In the genomic region with DNA sequence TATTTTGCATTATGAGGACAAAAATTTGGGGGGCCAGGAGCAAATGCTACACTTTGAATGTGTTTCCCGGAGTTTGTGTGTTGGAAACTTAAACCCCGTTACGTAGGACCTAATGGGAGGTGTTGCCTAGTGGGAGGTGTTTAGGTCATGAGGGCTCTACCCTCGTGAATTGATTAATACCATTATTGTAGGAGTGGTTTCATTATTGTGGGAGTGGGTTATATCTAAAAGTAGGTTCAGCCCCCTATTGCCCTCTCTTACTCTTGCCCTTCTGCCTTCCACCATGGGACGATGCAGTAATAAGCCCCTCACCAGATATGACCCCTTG, we compare ENCODE assay signal across 26 cellular contexts. TPM values are rescaled to one million over a fixed set of nuclear protein-coding genes. Genes with fewer than 3 reads are reported as not detected.
DNase-seq lines count a peak whose midpoint lies in the region; ATAC-seq and TF ChIP-seq lines count a peak whose summit lies in the region.
"Had no signal": no experiment of that assay in that cellular context is flagged by ENCODE, and none has a peak within 500 bp of the region (broad histone marks: within the 10 kb centered on the region; RNA-seq: fewer than 3 reads in every experiment).

No MANE protein-coding gene starts in this region.

- intact Hi-C loops in activated T-helper 2 cell treated with anti-CD3 and anti-CD28 coated beads, Interferon-gamma antibody, Interleukin-2, Interleukin-4, amounts not matched to agents 10 μg/mL and 5 μg/mL and 100 μg/mL, durations not matched to agents 14 hours and 24 hours and 36 hours (cut with micrococcal nuclease) = loop anchor here (1.0 to 2.0 kb wide), 3 partner anchors 15 to 104 kb away; partner anchors contain the start of gene UBA6

- peaks cover 51% of the 10 kb centered on the region for H3K4me1 Mint-ChIP-seq in activated naive CD4-positive, alpha-beta T cell treated with anti-CD3 and anti-CD28 coated beads, Interleukin-2, amount 50 U/mL, for 24 hours
- H3K4me1 Mint-ChIP-seq in activated T-helper 2 cell treated with anti-CD3 and anti-CD28 coated beads, Interferon-gamma antibody, Interleukin-2, Interleukin-4, amounts not matched to agents 10 μg/mL and 5 μg/mL and 100 μg/mL, durations not matched to agents 14 hours and 24 hours and 36 hours (ENCODE audit: low read depth) = peaks cover 46% of the 10 kb centered on the region

- H3K9me3 ChIP-seq in osteoblast (ENCODE audit: low read depth, low read length) = no peaks in the 10 kb centered on the region
- H3K9me3 ChIP-seq: gastrocnemius medialis, Peyer's patch, SJSA1, upper lobe of left lung had no signal

- H4K20me1 ChIP-seq in osteoblast (ENCODE audit: insufficient read depth, low read length) = no peaks in the 10 kb centered on the region

- H3K36me3 ChIP-seq in osteoblast (ENCODE audit: insufficient read depth, low read length) = peaks cover 2% of the 10 kb centered on the region

- no peaks in the 10 kb centered on the region for H3K27me3 Mint-ChIP-seq in activated naive CD4-positive, alpha-beta T cell treated with anti-CD3 and anti-CD28 coated beads, Interleukin-2, amount 50 U/mL, for 24 hours
- no peaks in the 10 kb centered on the region for H3K27me3 Mint-ChIP-seq in activated T-helper 2 cell treated with anti-CD3 and anti-CD28 coated beads, Interferon-gamma antibody, Interleukin-2, Interleukin-4, amounts not matched to agents 10 μg/mL and 5 μg/mL and 100 μg/mL, durations not matched to agents 14 hours and 24 hours and 36 hours (ENCODE audit: low read depth)
- H3K27me3 Mint-ChIP-seq: CD8-positive, alpha-beta memory T cell had no signal

- H3K27ac Mint-ChIP-seq in activated naive CD4-positive, alpha-beta T cell treated with anti-CD3 and anti-CD28 coated beads, Interleukin-2, amount 50 U/mL, for 24 hours = peak overlapping the region; percentile 75
- H3K27ac Mint-ChIP-seq in activated T-helper 2 cell treated with anti-CD3 and anti-CD28 coated beads, Interferon-gamma antibody, Interleukin-2, Interleukin-4, amounts not matched to agents 10 μg/mL and 5 μg/mL and 100 μg/mL, durations not matched to agents 14 hours and 24 hours and 36 hours = peak overlapping the region; percentile 23

- no peaks in the 10 kb centered on the region for H3K27me3 ChIP-seq in osteoblast (ENCODE audit: insufficient read depth, low read length)
- H3K27me3 ChIP-seq: dorsolateral prefrontal cortex, gastrocnemius medialis, Peyer's patch, SJSA1, upper lobe of left lung had no signal

- H3K4me2 ChIP-seq in osteoblast (ENCODE audit: insufficient read depth, low read length) = no peak overlapping the region

- H3K79me2 ChIP-seq in osteoblast (ENCODE audit: insufficient read depth, low read length) = peaks cover 42% of the 10 kb centered on the region

- no peaks in the 10 kb centered on the region for H3K9me3 Mint-ChIP-seq in activated naive CD4-positive, alpha-beta T cell treated with anti-CD3 and anti-CD28 coated beads, Interleukin-2, amount 50 U/mL, for 24 hours
- no peaks in the 10 kb centered on the region for H3K9me3 Mint-ChIP-seq in activated T-helper 2 cell treated with anti-CD3 and anti-CD28 coated beads, Interferon-gamma antibody, Interleukin-2, Interleukin-4, amounts not matched to agents 10 μg/mL and 5 μg/mL and 100 μg/mL, durations not matched to agents 14 hours and 24 hours and 36 hours
- H3K9me3 Mint-ChIP-seq: CD8-positive, alpha-beta memory T cell had no signal

- peaks cover 18% of the 10 kb centered on the region for H3K4me1 ChIP-seq in osteoblast (ENCODE audit: insufficient read depth, low read length)
- H3K4me1 ChIP-seq: gastrocnemius medialis, Peyer's patch, upper lobe of left lung had no signal

- peaks cover 13% of the 10 kb centered on the region for H3K36me3 Mint-ChIP-seq in activated naive CD4-positive, alpha-beta T cell treated with anti-CD3 and anti-CD28 coated beads, Interleukin-2, amount 50 U/mL, for 24 hours
- H3K36me3 Mint-ChIP-seq in activated T-helper 2 cell treated with anti-CD3 and anti-CD28 coated beads, Interferon-gamma antibody, Interleukin-2, Interleukin-4, amounts not matched to agents 10 μg/mL and 5 μg/mL and 100 μg/mL, durations not matched to agents 14 hours and 24 hours and 36 hours (ENCODE audit: low read depth) = peaks cover 66% of the 10 kb centered on the region

- H3K4me3 ChIP-seq in osteoblast (ENCODE audit: insufficient read depth, low read length) = no peak overlapping the region
- H3K4me3 ChIP-seq: dorsolateral prefrontal cortex, gastrocnemius medialis, lung, Peyer's patch, SJSA1, upper lobe of left lung had no signal

- H2AFZ ChIP-seq in osteoblast (ENCODE audit: low read length) = no peak overlapping the region

- DNase-seq in activated naive CD4-positive, alpha-beta T cell treated with anti-CD3 and anti-CD28 coated beads, Interleukin-2, amount 50 U/mL, for 16 hours = no peak
- DNase-seq in activated T-helper 2 cell treated with anti-CD3 and anti-CD28 coated beads, Interferon-gamma antibody, Interleukin-2, Interleukin-4, amounts not matched to agents 10 μg/mL and 5 μg/mL and 100 μg/mL, durations not matched to agents 14 hours and 24 hours and 36 hours (ENCODE audit: low spot score) = no peak
- no peak for DNase-seq in osteoblast (ENCODE audit: insufficient read length, low spot score, missing footprints)
- DNase-seq in hepatic stellate cell (ENCODE audit: low spot score) = no peak
- no peak for DNase-seq in SKM-1 (lab: John Stamatoyannopoulos, UW; ENCODE audit: unreplicated experiment)
- DNase-seq: activated CD4-positive, CD25-positive, alpha-beta regulatory T cell; CD8-positive, alpha-beta memory T cell; central memory CD4-positive, alpha-beta T cell; dorsolateral prefrontal cortex; gastrocnemius medialis; GDM1; kidney; NCI-H1092 treated with DMSO at 0.1 percent for 48 hours; NCI-H2029 treated with DMSO at 0.1 percent for 48 hours; NCI-H446 treated with DMSO at 0.1 percent for 48 hours; NK-92 treated with Interleukin-12 subunit alpha and Interleukin-12 subunit beta, amount 100 ng/mL, for 24 hours; nucleus accumbens; Peyer's patch; stimulated activated CD4-positive, alpha-beta T cell treated with anti-CD3 and anti-CD28 coated beads, Interleukin-4, amount 100 ng/mL, for 24 hours; T-helper 9 cell; upper lobe of left lung had no signal

- ATAC-seq in HG03460 (IDR thresholded peaks at IDR 0.05; ENCODE audit: unreplicated experiment) (peak; percentile 15), GM21528 (IDR thresholded peaks at IDR 0.05; ENCODE audit: low FRiP score, unreplicated experiment) (no peak)
- ATAC-seq: gastrocnemius medialis had no signal

- H3K4me3 Mint-ChIP-seq in activated naive CD4-positive, alpha-beta T cell treated with anti-CD3 and anti-CD28 coated beads, Interleukin-2, amount 50 U/mL, for 24 hours = peak overlapping the region; percentile 57
- no peak overlapping the region for H3K4me3 Mint-ChIP-seq in activated T-helper 2 cell treated with anti-CD3 and anti-CD28 coated beads, Interferon-gamma antibody, Interleukin-2, Interleukin-4, amounts not matched to agents 10 μg/mL and 5 μg/mL and 100 μg/mL, durations not matched to agents 14 hours and 24 hours and 36 hours (ENCODE audit: low read depth)
- H3K4me3 Mint-ChIP-seq: CD8-positive, alpha-beta memory T cell had no signal

- no peak for TF ChIP-seq CTCF in osteoblast (IDR thresholded peaks at IDR 0.05; ENCODE audit: extremely low read depth, low read depth, low read length)

- peak overlapping the region; percentile 21 for H3K27ac ChIP-seq in osteoblast (ENCODE audit: low read depth, low read length)
- H3K27ac ChIP-seq: dorsolateral prefrontal cortex, gastrocnemius medialis, Peyer's patch, SJSA1, upper lobe of left lung had no signal

RNA-seq across cellular contexts. Expression of gene UBA6, which starts 15.5 kb away (rescaled TPM):
- 84.8 and 88.4 TPM in 2 replicates for total RNA-seq in activated T-helper 2 cell treated with anti-CD3 and anti-CD28 coated beads, Interferon-gamma antibody, Interleukin-2, Interleukin-4, amounts not matched to agents 10 μg/mL and 5 μg/mL and 100 μg/mL, durations not matched to agents 14 hours and 24 hours and 36 hours
- total RNA-seq in osteoblast = 60.7 and 60.8 TPM in 2 replicates
